In the genomic region with DNA sequence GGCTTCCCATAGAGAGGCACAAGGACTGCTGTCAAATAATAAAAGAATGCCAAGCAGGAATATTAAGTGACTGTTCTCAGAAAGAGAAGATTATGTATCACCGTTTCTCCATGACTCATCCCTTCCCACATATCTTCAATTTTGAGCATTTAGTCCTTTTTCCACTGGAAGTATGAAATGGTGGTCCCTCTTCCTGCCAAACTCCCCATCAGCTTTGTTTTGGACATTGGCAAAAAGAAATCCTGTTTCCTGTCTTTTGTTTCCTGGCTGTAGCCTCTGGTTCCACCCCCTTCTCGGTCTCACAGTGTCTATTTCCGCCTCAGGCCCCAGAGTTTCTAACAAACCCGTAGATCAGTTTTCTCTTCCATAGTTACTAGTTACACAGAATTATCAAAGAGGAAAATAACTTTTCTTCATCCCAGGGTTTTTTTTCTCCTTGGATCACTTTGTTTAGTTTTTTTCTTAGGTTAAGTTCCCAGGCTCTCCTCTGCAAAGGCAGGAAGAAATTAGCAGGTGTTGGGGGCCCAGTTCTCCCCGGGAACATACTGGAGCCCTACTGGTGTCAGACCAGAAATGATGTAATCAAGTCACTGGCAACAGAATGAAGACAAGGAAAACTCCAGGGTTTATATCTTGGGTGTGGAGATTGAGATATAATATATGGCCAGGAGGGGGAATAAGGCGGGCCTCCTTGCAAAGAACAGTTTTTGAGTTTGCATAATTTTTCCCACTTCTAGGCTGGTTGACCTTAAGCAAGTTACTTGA, we compare ENCODE assay signal across 11 cellular contexts. TPM values are rescaled to one million over a fixed set of nuclear protein-coding genes. Genes with fewer than 3 reads are reported as not detected.
DNase-seq lines count a peak whose midpoint lies in the region; ATAC-seq and TF ChIP-seq lines count a peak whose summit lies in the region.
"Had no signal": no experiment of that assay in that cellular context is flagged by ENCODE, and none has a peak within 500 bp of the region (broad histone marks: within the 10 kb centered on the region; RNA-seq: fewer than 3 reads in every experiment).

No MANE protein-coding gene starts in this region.

- H3K27ac ChIP-seq in breast epithelium, result peak overlapping the region; percentile 34 to 78
- peak overlapping the region; percentile 16 to 69 (median 49) for H3K27ac ChIP-seq in esophagus muscularis mucosa (replicated peaks in 1 of 4)
- no peak overlapping the region for H3K27ac ChIP-seq in aorta (ENCODE audit: low read depth in 1 of 2, low read length in 2 of 2)
- H3K27ac ChIP-seq in Peyer's patch, result peak overlapping the region in 1 of 4 donors; percentile 40
- H3K27ac ChIP-seq: prostate gland had no signal

- H3K4me1 Mint-ChIP-seq in MCF 10A (ENCODE audit: insufficient read depth, unreplicated experiment) (peaks cover 21% of the 10 kb centered on the region), mesothelial cell of epicardium (peaks cover 5% of the 10 kb centered on the region)

- POLR2A ChIA-PET in MCF 10A (lab: Yijun Ruan, JAX), result interaction anchor here (0.6 to 1.8 kb wide), 3 partner anchors 18 to 147 kb away, joined by 3 to 5 read pairs (median 3); no protein-coding TSS in a partner anchor

- CTCF ChIA-PET in MCF 10A (lab: Yijun Ruan, JAX), result interaction anchor here (0.6 to 11.6 kb wide), 10 partner anchors 9 to 941 kb away, joined by 3 to 253 read pairs (median 5); no protein-coding TSS in a partner anchor

- H3K27me3 ChIP-seq in breast epithelium (no peaks in the 10 kb centered on the region), esophagus muscularis mucosa (no peaks in the 10 kb centered on the region), aorta (ENCODE audit: control insufficient read depth in 1 of 2, insufficient read depth in 2 of 2, low read length in 1 of 2) (no peaks in the 10 kb centered on the region), Peyer's patch (no peaks in the 10 kb centered on the region)
- H3K27me3 ChIP-seq: adrenal gland had no signal

- no peaks in the 10 kb centered on the region for H3K27me3 Mint-ChIP-seq in MCF 10A (ENCODE audit: insufficient read depth, unreplicated experiment)
- H3K27me3 Mint-ChIP-seq in mesothelial cell of epicardium (ENCODE audit: low read depth), result no peaks in the 10 kb centered on the region

- H3K9me3 ChIP-seq in breast epithelium, result no peaks in the 10 kb centered on the region
- H3K9me3 ChIP-seq in esophagus muscularis mucosa, result no peaks in the 10 kb centered on the region
- no peaks in the 10 kb centered on the region for H3K9me3 ChIP-seq in aorta (ENCODE audit: control insufficient read depth, low read length)
- H3K9me3 ChIP-seq in Peyer's patch, result no peaks in the 10 kb centered on the region
- H3K9me3 ChIP-seq: adrenal gland, prostate gland had no signal

- H3K36me3 ChIP-seq in breast epithelium (no peaks in the 10 kb centered on the region), esophagus muscularis mucosa (no peaks in the 10 kb centered on the region), aorta (ENCODE audit: control insufficient read depth in 1 of 2, insufficient read depth in 2 of 2, low read length in 1 of 2) (no peaks in the 10 kb centered on the region), Peyer's patch (no peaks in the 10 kb centered on the region)
- H3K36me3 ChIP-seq: adrenal gland, prostate gland had no signal

- TF ChIP-seq CTCF in breast epithelium (IDR thresholded peaks at IDR 0.05) (no peak), MCF 10A (IDR thresholded peaks at IDR 0.05; ENCODE audit: unreplicated experiment) (no peak), esophagus muscularis mucosa (IDR thresholded peaks at IDR 0.05) (no peak), mesothelial cell of epicardium (IDR thresholded peaks at IDR 0.05; ENCODE audit: unreplicated experiment) (no peak), Peyer's patch (IDR thresholded peaks at IDR 0.05) (no peak)

- H3K4me3 ChIP-seq in breast epithelium (no peak overlapping the region), esophagus muscularis mucosa (no peak overlapping the region), aorta (ENCODE audit: low read length in 2 of 2) (no peak overlapping the region), Peyer's patch (no peak overlapping the region)
- H3K4me3 ChIP-seq: adrenal gland, prostate gland had no signal

- 53% methylated on average over 6 of the region's 6 CpGs for whole genome bisulfite sequencing in esophagus muscularis mucosa
- 29 to 33% methylated on average over 6 of the region's 6 CpGs for WGBS in aorta, 2 donors

- TF ChIP-seq EP300 in esophagus muscularis mucosa (IDR thresholded peaks at IDR 0.05), result no peak

- H3K4me3 Mint-ChIP-seq in MCF 10A (ENCODE audit: unreplicated experiment) (no peak overlapping the region), mesothelial cell of epicardium (no peak overlapping the region)

- DNase-seq in breast epithelium (ENCODE audit: low spot score in 2 of 2), result no peak
- DNase-seq in MCF 10A (ENCODE audit: unreplicated experiment), result no peak
- DNase-seq in esophagus muscularis mucosa (ENCODE audit: extremely low spot score), result no peak
- no peak for DNase-seq in mesothelial cell of epicardium (ENCODE audit: low spot score in 2 of 2, unreplicated experiment in 2 of 2)
- DNase-seq in aorta, result no peak
- DNase-seq in stimulated activated CD4-positive, alpha-beta T cell treated with anti-CD3 and anti-CD28 coated beads, Interleukin-4, amount 100 ng/mL, for 1 hour, result no peak
- no peak for DNase-seq in Peyer's patch
- no peak for DNase-seq in 8988T
- DNase-seq: activated CD4-positive, alpha-beta T cell treated with anti-CD3 and anti-CD28 coated beads for 1 hour had no signal

- no peaks in the 10 kb centered on the region for H3K36me3 Mint-ChIP-seq in MCF 10A (ENCODE audit: insufficient read depth, unreplicated experiment)
- no peaks in the 10 kb centered on the region for H3K36me3 Mint-ChIP-seq in mesothelial cell of epicardium

- intact Hi-C loops in breast epithelium (cut with DNase I; ENCODE audit: low total_unique reads) (no loop called here), MCF 10A (cut with micrococcal nuclease) (no loop called here), esophagus muscularis mucosa (cut with DNase I) (no loop called here), aorta (cut with DNase I) (no loop called here)

- H3K4me1 ChIP-seq in breast epithelium, result peaks cover 0 to 22% of the 10 kb centered on the region in 2 donors
- peaks cover 10 to 28% (median 22%) of the 10 kb centered on the region in 4 donors for H3K4me1 ChIP-seq in esophagus muscularis mucosa
- peaks cover 5 to 13% of the 10 kb centered on the region in 2 donors for H3K4me1 ChIP-seq in aorta (ENCODE audit: control insufficient read depth in 1 of 2, insufficient read depth in 2 of 2, low read length in 2 of 2)
- peaks cover 0 to 7% (median 0%) of the 10 kb centered on the region in 4 donors for H3K4me1 ChIP-seq in Peyer's patch
- H3K4me1 ChIP-seq: prostate gland had no signal

- no peak overlapping the region for H3K27ac Mint-ChIP-seq in MCF 10A (ENCODE audit: low read depth, unreplicated experiment)
- H3K27ac Mint-ChIP-seq in mesothelial cell of epicardium, result peak overlapping the region; percentile 11

- no TSS peak for BruUV-seq in MCF 10A (replicated peaks; lab: Mats Ljungman, UMichigan)

- TF ChIP-seq POLR2A in breast epithelium (IDR thresholded peaks at IDR 0.05) (no peak), esophagus muscularis mucosa (IDR thresholded peaks at IDR 0.05; ENCODE audit: low read depth) (no peak), Peyer's patch (IDR thresholded peaks at IDR 0.05) (no peak)

- ATAC-seq in aorta (ENCODE audit: low FRiP score), result peak; percentile 60

- H3K9me3 Mint-ChIP-seq in MCF 10A (ENCODE audit: unreplicated experiment), result no peaks in the 10 kb centered on the region
- no peaks in the 10 kb centered on the region for H3K9me3 Mint-ChIP-seq in mesothelial cell of epicardium

RNA-seq across cellular contexts. Expression of a gene that starts 26.3 kb away (rescaled TPM):
- 10 to 100 TPM; 33.1 to 89.0 (median 56.4) TPM for total RNA-seq in breast epithelium
- total RNA-seq in MCF 10A (2022), result 54.3 and 58.9 TPM in 2 replicates
- 10 to 100 TPM; 22.3 to 40.7 (median 28.2) TPM for total RNA-seq in esophagus muscularis mucosa
- 8.9 to 9.6 TPM (median 9.4 TPM) in 3 replicates for total RNA-seq in mesothelial cell of epicardium
- 10 to 100 TPM; 51.1 to 70.7 TPM for total RNA-seq in aorta
- polyA plus RNA-seq in aorta, result 1 to 10 TPM; 4.5 to 8.2 TPM
- 100 to 1,000 TPM in 3 of 4 donors, 10 to 100 TPM in 1; 60.1 to 180 (median 126) TPM for total RNA-seq in Peyer's patch

RNA-seq across cellular contexts. Expression of a gene that starts 58.0 kb away (rescaled TPM):
- 10 to 100 TPM in 1 of 3 donors, 1 to 10 TPM in 1, under 1 TPM in 1; 0.32 to 20.3 (median 6.6) TPM for total RNA-seq in breast epithelium
- total RNA-seq in MCF 10A (2022), result 0.34 and 0.65 TPM in 2 replicates
- total RNA-seq in esophagus muscularis mucosa, result 1 to 10 TPM; 1.7 to 4.0 (median 2.9) TPM
- total RNA-seq in mesothelial cell of epicardium, result 0.07 TPM in 1 of 3 replicates, not detected in the others
- total RNA-seq in aorta, result 10 to 100 TPM; 24.4 to 25.6 TPM
- 10 to 100 TPM; 19.8 to 44.2 TPM for polyA plus RNA-seq in aorta
- total RNA-seq in Peyer's patch, result not detected

Comparison
In these comparisons a context has a peak if more than half of its experiments do, and no peak if none do; other contexts are left out.
1. H3K27ac ChIP-seq: peak in breast epithelium (2 of 2) and esophagus muscularis mucosa (4 of 4); none in aorta (0 of 2).